1 cellular context compared by ENCODE assay signal in the genomic region with DNA sequence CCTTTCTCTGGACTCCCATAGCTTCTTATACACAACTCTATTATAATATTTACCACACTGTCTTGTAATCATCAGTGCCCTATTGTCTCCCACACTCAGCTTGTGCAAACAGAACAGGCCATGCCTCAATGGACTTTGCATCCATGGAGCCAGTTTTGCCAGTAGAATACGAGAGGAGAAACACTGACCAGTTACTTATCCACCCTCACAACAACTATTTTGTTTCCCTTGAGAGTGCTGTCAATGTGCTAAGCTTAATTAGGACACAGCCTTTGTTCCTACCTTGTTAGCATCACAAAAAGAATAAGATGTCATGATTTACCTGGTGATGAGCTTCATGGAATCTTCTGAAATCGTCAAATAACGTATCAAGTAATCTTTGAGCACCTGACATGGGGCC.
TF ChIP-seq lines count a peak whose summit lies in the region.

No MANE protein-coding gene starts in this region.

TF ChIP-seq in HepG2, 621 proteins besides CTCF, POLR2A, EP300 and RAD21 (continued from another document and continues in another):
- TF ChIP-seq ZNF574 (CRISPR knock-in tag; IDR thresholded peaks at IDR 0.05): no peak
- no peak for TF ChIP-seq CHD4 (IDR thresholded peaks at IDR 0.05; ENCODE audit: borderline replicate concordance, low read length)
- no peak for TF ChIP-seq ZNF790 (CRISPR knock-in tag; IDR thresholded peaks at IDR 0.05; ENCODE audit: borderline replicate concordance)
- TF ChIP-seq ZNF33A (CRISPR knock-in tag; IDR thresholded peaks at IDR 0.05; ENCODE audit: borderline replicate concordance): no peak
- no peak for TF ChIP-seq ZFYVE20 (CRISPR knock-in tag; IDR thresholded peaks at IDR 0.05; ENCODE audit: borderline replicate concordance, low read depth)
- no peak for TF ChIP-seq FOXM1 (CRISPR knock-in tag; IDR thresholded peaks at IDR 0.05)
- peak; percentile 27; the same call in 1 of the 2 replicates for TF ChIP-seq ZNF281 (CRISPR knock-in tag; IDR thresholded peaks at IDR 0.05; ENCODE audit: borderline replicate concordance)
- TF ChIP-seq SCMH1 (CRISPR knock-in tag; IDR thresholded peaks at IDR 0.05; ENCODE audit: borderline replicate concordance): no peak
- peak; percentile 49; the same call in 1 of the 2 replicates for TF ChIP-seq RARA (CRISPR knock-in tag; IDR thresholded peaks at IDR 0.05)
- no peak for TF ChIP-seq FIP1L1 (IDR thresholded peaks at IDR 0.05; ENCODE audit: borderline replicate concordance, insufficient read depth, low read depth, low read length)
- TF ChIP-seq ONECUT2 (CRISPR knock-in tag; IDR thresholded peaks at IDR 0.05): no peak
- no peak for TF ChIP-seq ZNF274 (CRISPR knock-in tag; IDR thresholded peaks at IDR 0.05)
- no peak for TF ChIP-seq MXI1 (IDR thresholded peaks at IDR 0.05; ENCODE audit: borderline replicate concordance, low read depth, low read length)
- no peak for TF ChIP-seq ZNF256 (CRISPR knock-in tag; conservative IDR thresholded peaks at IDR 0.05)
- no peak for TF ChIP-seq CBX2 (IDR thresholded peaks at IDR 0.05; ENCODE audit: low read depth, low read length)
- no peak for TF ChIP-seq CBX2 (CRISPR knock-in tag; IDR thresholded peaks at IDR 0.05; ENCODE audit: low read depth)
- TF ChIP-seq MYC (CRISPR knock-in tag; IDR thresholded peaks at IDR 0.05; ENCODE audit: borderline replicate concordance): no peak
- no peak for TF ChIP-seq ADNP (CRISPR knock-in tag; IDR thresholded peaks at IDR 0.05)
- no peak for TF ChIP-seq ZSCAN25 (CRISPR knock-in tag; IDR thresholded peaks at IDR 0.05)
- TF ChIP-seq ISL2 (CRISPR knock-in tag; IDR thresholded peaks at IDR 0.05): no peak
- TF ChIP-seq ZNF232 (CRISPR knock-in tag; IDR thresholded peaks at IDR 0.05; ENCODE audit: borderline replicate concordance): no peak
- no peak for TF ChIP-seq NR2C2 (CRISPR knock-in tag; IDR thresholded peaks at IDR 0.05; ENCODE audit: borderline replicate concordance)
- TF ChIP-seq ZBTB42 (CRISPR knock-in tag; IDR thresholded peaks at IDR 0.05): no peak
- TF ChIP-seq ZNF660 (CRISPR knock-in tag; IDR thresholded peaks at IDR 0.05; ENCODE audit: borderline replicate concordance, low read depth): no peak
- TF ChIP-seq HCFC1 (IDR thresholded peaks at IDR 0.05; ENCODE audit: low read depth, low read length): no peak
- no peak for TF ChIP-seq NFATC3 (CRISPR knock-in tag; IDR thresholded peaks at IDR 0.05)
- TF ChIP-seq HMG20B (CRISPR knock-in tag; conservative IDR thresholded peaks at IDR 0.05): no peak
- TF ChIP-seq ESRRA (CRISPR knock-in tag; IDR thresholded peaks at IDR 0.05; ENCODE audit: low read depth): no peak
- TF ChIP-seq FOSL2 (CRISPR knock-in tag; IDR thresholded peaks at IDR 0.05): peak; percentile 47
- TF ChIP-seq HOXA5 (CRISPR knock-in tag; IDR thresholded peaks at IDR 0.05): no peak
- TF ChIP-seq BCL6 (CRISPR knock-in tag; IDR thresholded peaks at IDR 0.05): 0 out of 2 replicates have a peak, but pooled peaks have one; percentile 20
- TF ChIP-seq ARID3A (IDR thresholded peaks at IDR 0.05; ENCODE audit: low read depth, low read length): peak; percentile 72
- no peak for TF ChIP-seq ZNF570 (CRISPR knock-in tag; IDR thresholded peaks at IDR 0.05; ENCODE audit: borderline replicate concordance)
- TF ChIP-seq TGIF2 (CRISPR knock-in tag; IDR thresholded peaks at IDR 0.05): no peak
- no peak for TF ChIP-seq ZNF160 (CRISPR knock-in tag; IDR thresholded peaks at IDR 0.05)
- no peak for TF ChIP-seq MAFG (CRISPR knock-in tag; IDR thresholded peaks at IDR 0.05)
- no peak for TF ChIP-seq MBD4 (IDR thresholded peaks at IDR 0.05; ENCODE audit: borderline replicate concordance, low read length)
- TF ChIP-seq, protein P1, sequence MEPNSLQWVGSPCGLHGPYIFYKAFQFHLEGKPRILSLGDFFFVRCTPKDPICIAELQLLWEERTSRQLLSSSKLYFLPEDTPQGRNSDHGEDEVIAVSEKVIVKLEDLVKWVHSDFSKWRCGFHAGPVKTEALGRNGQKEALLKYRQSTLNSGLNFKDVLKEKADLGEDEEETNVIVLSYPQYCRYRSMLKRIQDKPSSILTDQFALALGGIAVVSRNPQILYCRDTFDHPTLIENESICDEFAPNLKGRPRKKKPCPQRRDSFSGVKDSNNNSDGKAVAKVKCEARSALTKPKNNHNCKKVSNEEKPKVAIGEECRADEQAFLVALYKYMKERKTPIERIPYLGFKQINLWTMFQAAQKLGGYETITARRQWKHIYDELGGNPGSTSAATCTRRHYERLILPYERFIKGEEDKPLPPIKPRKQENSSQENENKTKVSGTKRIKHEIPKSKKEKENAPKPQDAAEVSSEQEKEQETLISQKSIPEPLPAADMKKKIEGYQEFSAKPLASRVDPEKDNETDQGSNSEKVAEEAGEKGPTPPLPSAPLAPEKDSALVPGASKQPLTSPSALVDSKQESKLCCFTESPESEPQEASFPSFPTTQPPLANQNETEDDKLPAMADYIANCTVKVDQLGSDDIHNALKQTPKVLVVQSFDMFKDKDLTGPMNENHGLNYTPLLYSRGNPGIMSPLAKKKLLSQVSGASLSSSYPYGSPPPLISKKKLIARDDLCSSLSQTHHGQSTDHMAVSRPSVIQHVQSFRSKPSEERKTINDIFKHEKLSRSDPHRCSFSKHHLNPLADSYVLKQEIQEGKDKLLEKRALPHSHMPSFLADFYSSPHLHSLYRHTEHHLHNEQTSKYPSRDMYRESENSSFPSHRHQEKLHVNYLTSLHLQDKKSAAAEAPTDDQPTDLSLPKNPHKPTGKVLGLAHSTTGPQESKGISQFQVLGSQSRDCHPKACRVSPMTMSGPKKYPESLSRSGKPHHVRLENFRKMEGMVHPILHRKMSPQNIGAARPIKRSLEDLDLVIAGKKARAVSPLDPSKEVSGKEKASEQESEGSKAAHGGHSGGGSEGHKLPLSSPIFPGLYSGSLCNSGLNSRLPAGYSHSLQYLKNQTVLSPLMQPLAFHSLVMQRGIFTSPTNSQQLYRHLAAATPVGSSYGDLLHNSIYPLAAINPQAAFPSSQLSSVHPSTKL (CRISPR knock-in tag; IDR thresholded peaks at IDR 0.05): peak; percentile 90
- no peak for TF ChIP-seq ZUFSP (CRISPR knock-in tag; IDR thresholded peaks at IDR 0.05; ENCODE audit: borderline replicate concordance)
- TF ChIP-seq ZNF224 (CRISPR knock-in tag; IDR thresholded peaks at IDR 0.05): no peak
- TF ChIP-seq FOXK1 (CRISPR knock-in tag; IDR thresholded peaks at IDR 0.05; ENCODE audit: borderline replicate concordance, low read depth): peak; percentile 16; the same call in 1 of the 2 replicates
- peak; percentile 88 for TF ChIP-seq SOX13 (IDR thresholded peaks at IDR 0.05)
- TF ChIP-seq SOX13 (CRISPR knock-in tag; conservative IDR thresholded peaks at IDR 0.05 in 1 of 2, IDR thresholded peaks at IDR 0.05 in 1 of 2): peak in 1 of 2 experiments; percentile 97; a peak in 2 of 4 replicates
- TF ChIP-seq MBNL3 (CRISPR knock-in tag; conservative IDR thresholded peaks at IDR 0.05): no peak
